1 cellular context compared by ENCODE assay signal in genomic region chr1:161726631-161727342, GRCh38.
TF ChIP-seq lines count a peak whose summit lies in the region.

No MANE protein-coding gene starts in this region.

TF ChIP-seq in HepG2, 621 proteins besides CTCF, POLR2A, EP300 and RAD21 (continued from another document and continues in another):
- TF ChIP-seq POLR2AphosphoS2 (IDR thresholded peaks at IDR 0.05; ENCODE audit: low read depth, low read length) (no peak), ATF4 (CRISPR knock-in tag; IDR thresholded peaks at IDR 0.05) (peak in 1 of 2 experiments; percentile 27; a peak in 1 of 4 replicates), HBP1 (CRISPR knock-in tag; IDR thresholded peaks at IDR 0.05; ENCODE audit: low read depth) (no peak), TFAP4 (IDR thresholded peaks at IDR 0.05; ENCODE audit: borderline replicate concordance, low read depth) (no peak), GABPA (IDR thresholded peaks at IDR 0.05; ENCODE audit: low read depth, low read length) (peak; percentile 50), GABPA (CRISPR knock-in tag; IDR thresholded peaks at IDR 0.05; ENCODE audit: low read depth) (peak; percentile 46; the same call in 1 of the 2 replicates), TBL1XR1 (IDR thresholded peaks at IDR 0.05; ENCODE audit: borderline replicate concordance, low read length, partially characterized antibody) (no peak), ZNF724P (CRISPR knock-in tag; IDR thresholded peaks at IDR 0.05; ENCODE audit: borderline replicate concordance) (no peak), NCOA5 (CRISPR knock-in tag; IDR thresholded peaks at IDR 0.05) (no peak), SAP130 (CRISPR knock-in tag; IDR thresholded peaks at IDR 0.05; ENCODE audit: low read depth) (no peak), FOXP1 (IDR thresholded peaks at IDR 0.05) (no peak), FOXP1 (CRISPR knock-in tag; IDR thresholded peaks at IDR 0.05) (no peak), ESRRA (CRISPR knock-in tag; IDR thresholded peaks at IDR 0.05; ENCODE audit: low read depth) (no peak), ZBTB3 (CRISPR knock-in tag; IDR thresholded peaks at IDR 0.05; ENCODE audit: borderline replicate concordance, low read depth) (no peak), AKNA (CRISPR knock-in tag; IDR thresholded peaks at IDR 0.05; ENCODE audit: borderline replicate concordance) (no peak), CERS6 (CRISPR knock-in tag; IDR thresholded peaks at IDR 0.05) (no peak), ZNF34 (CRISPR knock-in tag; IDR thresholded peaks at IDR 0.05; ENCODE audit: borderline replicate concordance) (no peak), ISX (CRISPR knock-in tag; conservative IDR thresholded peaks at IDR 0.05) (no peak), REST (IDR thresholded peaks at IDR 0.05; ENCODE audit: borderline replicate concordance in 1 of 2, low read depth in 1 of 2, low read length in 2 of 2) (0 out of 4 replicates have a peak, but pooled peaks of 1 of the 2 experiments have one; percentile 15), ZBTB44 (CRISPR knock-in tag; IDR thresholded peaks at IDR 0.05) (no peak), SP1 (IDR thresholded peaks at IDR 0.05) (no peak), SP1 (CRISPR knock-in tag; IDR thresholded peaks at IDR 0.05) (no peak), NR2F6 (IDR thresholded peaks at IDR 0.05) (no peak), NR2F6 (CRISPR knock-in tag; IDR thresholded peaks at IDR 0.05) (no peak), ATF5 (CRISPR knock-in tag; IDR thresholded peaks at IDR 0.05; ENCODE audit: low read depth) (no peak), EED (CRISPR knock-in tag; IDR thresholded peaks at IDR 0.05) (no peak), FOXA1 (IDR thresholded peaks at IDR 0.05) (no peak), FOXA1 (CRISPR knock-in tag; IDR thresholded peaks at IDR 0.05) (no peak), MED13 (CRISPR knock-in tag; IDR thresholded peaks at IDR 0.05) (0 out of 2 replicates have a peak, but pooled peaks have one; percentile 9), E2F1 (CRISPR knock-in tag; IDR thresholded peaks at IDR 0.05) (no peak; the same call in 1 of the 2 replicates), ZNF552 (CRISPR knock-in tag; IDR thresholded peaks at IDR 0.05; ENCODE audit: borderline replicate concordance) (no peak; the same call in 1 of the 2 replicates), SUZ12 (IDR thresholded peaks at IDR 0.05; ENCODE audit: low read depth, low read length) (no peak), NFKBIZ (CRISPR knock-in tag; IDR thresholded peaks at IDR 0.05) (no peak), ZNF512 (CRISPR knock-in tag; IDR thresholded peaks at IDR 0.05) (no peak), NONO (IDR thresholded peaks at IDR 0.05) (no peak), NONO (CRISPR knock-in tag; conservative IDR thresholded peaks at IDR 0.05) (0 out of 2 replicates have a peak, but pooled peaks have one; percentile 30), SKIL (CRISPR knock-in tag; IDR thresholded peaks at IDR 0.05; ENCODE audit: borderline replicate concordance) (0 out of 2 replicates have a peak, but pooled peaks have one; percentile 26), SRF (IDR thresholded peaks at IDR 0.05; ENCODE audit: low read depth, low read length) (no peak), ZNF317 (CRISPR knock-in tag; IDR thresholded peaks at IDR 0.05) (no peak)
